9 cellular contexts compared by ENCODE assay signal in the genomic region with DNA sequence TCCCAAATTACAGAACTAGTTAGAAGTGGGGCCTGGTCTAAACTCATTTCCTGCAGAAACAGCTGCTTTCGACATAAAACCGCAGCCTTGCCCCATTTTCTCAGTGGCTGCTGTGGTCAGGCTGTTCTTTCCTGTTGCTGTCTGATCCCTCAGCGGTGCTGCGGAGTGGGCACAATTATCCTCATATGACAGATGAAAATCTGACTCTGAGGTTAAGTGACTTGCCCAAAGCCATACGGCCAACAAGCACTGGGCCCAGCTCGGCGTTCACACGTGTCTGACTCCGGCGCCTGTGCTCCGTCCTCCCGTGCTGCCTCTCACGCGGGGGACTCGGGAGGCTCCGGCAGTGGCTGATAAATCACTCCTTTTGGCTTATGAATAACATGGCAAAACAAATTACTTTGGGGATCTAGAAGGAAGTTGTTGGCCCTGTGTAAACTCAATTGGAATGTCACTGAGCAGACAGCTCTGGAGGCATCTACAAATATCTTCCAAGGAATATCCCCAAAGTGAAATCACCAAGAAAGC.
DNase-seq lines count a peak whose midpoint lies in the region.
"Had no signal": no experiment of that assay in that cellular context is flagged by ENCODE, and none has a peak within 500 bp of the region (broad histone marks: within the 10 kb centered on the region; RNA-seq: fewer than 3 reads in every experiment).

No MANE protein-coding gene starts in this region.

- no peak overlapping the region for H3K4me3 ChIP-seq in SJSA1

- H3K27ac ChIP-seq in SJSA1 = peak overlapping the region; percentile 51
- H3K27ac ChIP-seq in layer of hippocampus (ENCODE audit: low read depth, low read length) = peak overlapping the region; percentile 58
- H3K27ac ChIP-seq: epithelial cell of prostate had no signal

- H3K36me3 ChIP-seq in SJSA1 = no peaks in the 10 kb centered on the region

- in situ Hi-C loops in ACHN (cut with HindIII; ENCODE audit: low pct_ligation_motif_present, low pct_unique_long_range_greater_than_20kb, low sequenced_read_pairs) = no loop called here

- H3K27me3 ChIP-seq in SJSA1 (replicated peaks) = no peaks in the 10 kb centered on the region
- H3K27me3 ChIP-seq in layer of hippocampus (ENCODE audit: control insufficient read depth, insufficient read depth, low read length) = no peaks in the 10 kb centered on the region

- H3K4me1 ChIP-seq in SJSA1 (replicated peaks) = peaks cover 34% of the 10 kb centered on the region

- DNase-seq in AML-193 (lab: John Stamatoyannopoulos, UW) (peak; percentile 98), HCEC 1CT (peak; percentile 76), SJSA1 (ENCODE audit: low read depth in 1 of 2, low spot score in 2 of 2) (peak in 1 of 2 experiments; percentile 9), NCI-H226 (no peak), ACHN (no peak)
- DNase-seq in activated naive CD4-positive, alpha-beta T cell treated with Interleukin-2 at 50 U/mL for 16 hours = peak; percentile 80
- DNase-seq in stimulated activated CD8-positive, alpha-beta memory T cell treated with anti-CD3 and anti-CD28 coated beads, Interleukin-12 subunit alpha, Interleukin-12 subunit beta, amount 100 ng/mL, for 1 hour (ENCODE audit: low read depth) = peak; percentile 41

- no peaks in the 10 kb centered on the region for H3K9me3 ChIP-seq in SJSA1 (replicated peaks)

Comparison
In these comparisons a context has a peak if more than half of its experiments do, and no peak if none do; other contexts are left out.
1. DNase-seq: peak in AML-193 (2 of 2), HCEC 1CT (single experiment), activated naive CD4-positive, alpha-beta T cell treated with Interleukin-2 at 50 U/mL for 16 hours (single experiment) and stimulated activated CD8-positive, alpha-beta memory T cell treated with anti-CD3 and anti-CD28 coated beads, Interleukin-12 subunit alpha, Interleukin-12 subunit beta, amount 100 ng/mL, for 1 hour (single experiment); none in NCI-H226 (single experiment) and ACHN (single experiment).